In the genomic region with DNA sequence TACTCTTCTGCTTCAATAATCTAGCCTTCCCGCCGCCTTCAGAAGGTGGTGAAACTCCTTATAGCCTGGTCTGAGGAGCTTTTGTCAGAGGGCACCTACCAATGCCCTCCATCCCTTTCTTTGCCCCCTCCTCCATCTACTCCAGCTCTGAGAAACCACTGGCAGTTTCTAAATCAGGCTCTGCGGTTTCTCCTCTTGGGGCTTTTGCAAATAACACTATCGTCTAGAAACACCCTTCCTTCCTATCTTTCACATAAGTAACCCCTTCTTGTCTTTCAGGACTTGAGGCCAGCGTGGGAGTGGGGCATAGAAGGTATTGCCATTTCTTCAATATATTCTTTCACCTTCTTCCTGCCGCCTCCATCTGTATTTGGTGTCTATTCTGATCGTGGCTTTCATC, we compare ENCODE assay signal across 9 cellular contexts. TPM values are rescaled to one million over a fixed set of nuclear protein-coding genes. Genes with fewer than 3 reads are reported as not detected.
DNase-seq lines count a peak whose midpoint lies in the region; ATAC-seq and TF ChIP-seq lines count a peak whose summit lies in the region.
"Had no signal": no experiment of that assay in that cellular context is flagged by ENCODE, and none has a peak within 500 bp of the region (broad histone marks: within the 10 kb centered on the region; RNA-seq: fewer than 3 reads in every experiment).

No MANE protein-coding gene starts in this region.

- H3K4me3 ChIP-seq in smooth muscle cell (no peak overlapping the region), mesendoderm (ENCODE audit: low read length) (no peak overlapping the region)

- H4K8ac ChIP-seq in mesendoderm (ENCODE audit: low read depth, low read length), result no peak overlapping the region

- no peaks in the 10 kb centered on the region for H3K9me3 Mint-ChIP-seq in activated naive CD8-positive, alpha-beta T cell (ENCODE audit: low read depth)

- H3F3A ChIP-seq in smooth muscle cell (ENCODE audit: low read depth), result peaks cover 4% of the 10 kb centered on the region

- H3K4me1 Mint-ChIP-seq in activated naive CD8-positive, alpha-beta T cell (ENCODE audit: low read depth), result peaks cover 17% of the 10 kb centered on the region

- ATAC-seq in GM18907 (IDR thresholded peaks at IDR 0.05; ENCODE audit: unreplicated experiment) (peak; percentile 22), HG03139 (IDR thresholded peaks at IDR 0.05; ENCODE audit: unreplicated experiment) (no peak)

- DNase-seq in MV-4-11 (lab: John Stamatoyannopoulos, UW) (peak; percentile 56), smooth muscle cell (lab: John Stamatoyannopoulos, UW; ENCODE audit: unreplicated experiment) (no peak), mesendoderm (no peak), EL (no peak)

- no peak overlapping the region for H3K4ac ChIP-seq in mesendoderm (ENCODE audit: low read depth, low read length)

- no peak overlapping the region for H3K18ac ChIP-seq in mesendoderm (ENCODE audit: low read length)

- no peak overlapping the region for H3K56ac ChIP-seq in mesendoderm (ENCODE audit: low read length)

- H2BK5ac ChIP-seq in mesendoderm (ENCODE audit: low read length), result no peak overlapping the region

- H3K27ac Mint-ChIP-seq in activated naive CD8-positive, alpha-beta T cell, result peak overlapping the region; percentile 83

- H3K79me2 ChIP-seq in smooth muscle cell (ENCODE audit: low read depth) (no peaks in the 10 kb centered on the region), mesendoderm (ENCODE audit: control insufficient read depth, insufficient read depth, low read length) (no peaks in the 10 kb centered on the region)

- no peak overlapping the region for H3K23ac ChIP-seq in mesendoderm (ENCODE audit: low read length)

- peak overlapping the region; percentile 75 for H3K4me2 ChIP-seq in smooth muscle cell
- no peak overlapping the region for H3K4me2 ChIP-seq in mesendoderm (ENCODE audit: low read length)

- no peak overlapping the region for H2BK15ac ChIP-seq in mesendoderm (replicated peaks; ENCODE audit: low read depth)

- H3K4me1 ChIP-seq in smooth muscle cell (ENCODE audit: low read depth), result no peaks in the 10 kb centered on the region
- H3K4me1 ChIP-seq in mesendoderm (ENCODE audit: control insufficient read depth, low read depth, low read length), result no peaks in the 10 kb centered on the region
- H3K4me1 ChIP-seq: right atrium auricular region had no signal

- no peaks in the 10 kb centered on the region for H3K27me3 Mint-ChIP-seq in activated naive CD8-positive, alpha-beta T cell

- H3K9ac ChIP-seq in smooth muscle cell (ENCODE audit: low read depth), result no peak overlapping the region
- H3K9ac ChIP-seq in mesendoderm (ENCODE audit: low read length), result no peak overlapping the region

- WGBS in smooth muscle cell (ENCODE audit: low lambda C conversion rate), result 64% methylated on average over 7 of the region's 7 CpGs
- whole genome bisulfite sequencing in mesendoderm (ENCODE audit: extremely low coverage, insufficient coverage, low lambda C conversion rate), result no CpG with 5 or more reads among the region's 7 CpGs

- H3K36me3 ChIP-seq in smooth muscle cell (ENCODE audit: low read depth) (no peaks in the 10 kb centered on the region), mesendoderm (ENCODE audit: control insufficient read depth, insufficient read depth, low read length) (no peaks in the 10 kb centered on the region)
- H3K36me3 ChIP-seq: right atrium auricular region had no signal

- no peaks in the 10 kb centered on the region for H3K27me3 ChIP-seq in smooth muscle cell (ENCODE audit: low read depth)
- H3K27me3 ChIP-seq in mesendoderm (ENCODE audit: insufficient read depth, low read length, poor library complexity), result no peaks in the 10 kb centered on the region
- H3K27me3 ChIP-seq: right atrium auricular region had no signal

- no peak for TF ChIP-seq CTCF in smooth muscle cell (IDR thresholded peaks at IDR 0.05; ENCODE audit: borderline replicate concordance, insufficient read depth, poor library complexity, severe bottlenecking)

- no peak overlapping the region for H2AK5ac ChIP-seq in mesendoderm (ENCODE audit: low read length)

- no peak overlapping the region for H2BK120ac ChIP-seq in mesendoderm (ENCODE audit: low read depth, low read length)

- H4K20me1 ChIP-seq in smooth muscle cell (ENCODE audit: low read depth), result no peaks in the 10 kb centered on the region

- no peaks in the 10 kb centered on the region for H3K9me3 ChIP-seq in smooth muscle cell (replicated peaks; ENCODE audit: low read depth)
- H3K9me3 ChIP-seq: right atrium auricular region had no signal

- peak overlapping the region; percentile 59 for H2AFZ ChIP-seq in smooth muscle cell (ENCODE audit: low read depth)

- H4K5ac ChIP-seq in mesendoderm (ENCODE audit: low read length), result no peak overlapping the region

- peak overlapping the region; percentile 86 for H3K4me3 Mint-ChIP-seq in activated naive CD8-positive, alpha-beta T cell

- H3K79me1 ChIP-seq in mesendoderm (ENCODE audit: low read length), result no peaks in the 10 kb centered on the region

- H3K27ac ChIP-seq in smooth muscle cell (ENCODE audit: low read depth) (peak overlapping the region; percentile 81), mesendoderm (ENCODE audit: low read depth, low read length) (no peak overlapping the region)

- no peaks in the 10 kb centered on the region for H3K36me3 Mint-ChIP-seq in activated naive CD8-positive, alpha-beta T cell

RNA-seq across cellular contexts. Expression of a gene that starts 1.2 kb away (rescaled TPM):
- total RNA-seq in smooth muscle cell, result 2.3 and 8.8 TPM in 2 replicates
- polyA plus RNA-seq in smooth muscle cell, result 3.5 and 4.0 TPM in 2 replicates
- 0.69 TPM for polyA plus RNA-seq in mesendoderm (2013, experiment 1 of 2)
- 0.78 TPM for polyA plus RNA-seq in mesendoderm (2013, experiment 2 of 2)
- total RNA-seq: HT-29 had no signal
